Comparison of ENCODE assay signal across 20 cellular contexts in genomic region chr7:105530546-105530945, GRCh38. TPM values are rescaled to one million over a fixed set of nuclear protein-coding genes. Genes with fewer than 3 reads are reported as not detected.
DNase-seq lines count a peak whose midpoint lies in the region; ATAC-seq and TF ChIP-seq lines count a peak whose summit lies in the region.
"Had no signal": no experiment of that assay in that cellular context is flagged by ENCODE, and none has a peak within 500 bp of the region (broad histone marks: within the 10 kb centered on the region; RNA-seq: fewer than 3 reads in every experiment).

No MANE protein-coding gene starts in this region.

- H3K36me3 Mint-ChIP-seq in activated naive CD4-positive, alpha-beta T cell treated with anti-CD3 and anti-CD28 coated beads, Interleukin-2, amount 10 ng/mL, durations not matched to agents 7 days and 5 days = peaks cover 4% of the 10 kb centered on the region
- peaks cover 0 to 16% of the 10 kb centered on the region in 2 donors for H3K36me3 Mint-ChIP-seq in activated naive CD4-positive, alpha-beta T cell treated with anti-CD3 and anti-CD28 coated beads, Interleukin-2, amount 50 U/mL, for 72 hours
- no peaks in the 10 kb centered on the region for H3K36me3 Mint-ChIP-seq in T-cell
- H3K36me3 Mint-ChIP-seq in effector memory CD8-positive, alpha-beta T cell (ENCODE audit: insufficient read depth) = peaks cover 13% of the 10 kb centered on the region

- intact Hi-C loops in testis (cut with DNase I; ENCODE audit: low total_unique reads) = no loop called here

- H3K9me3 Mint-ChIP-seq in activated naive CD4-positive, alpha-beta T cell treated with anti-CD3 and anti-CD28 coated beads, Interleukin-2, amount 10 ng/mL, durations not matched to agents 7 days and 5 days = no peaks in the 10 kb centered on the region
- no peaks in the 10 kb centered on the region for H3K9me3 Mint-ChIP-seq in activated naive CD4-positive, alpha-beta T cell treated with anti-CD3 and anti-CD28 coated beads, Interleukin-2, amount 50 U/mL, for 72 hours
- H3K9me3 Mint-ChIP-seq in T-cell = no peaks in the 10 kb centered on the region
- no peaks in the 10 kb centered on the region for H3K9me3 Mint-ChIP-seq in effector memory CD8-positive, alpha-beta T cell

- H3K4me3 Mint-ChIP-seq in activated naive CD4-positive, alpha-beta T cell treated with anti-CD3 and anti-CD28 coated beads, Interleukin-2, amount 10 ng/mL, durations not matched to agents 7 days and 5 days = peak overlapping the region; percentile 44
- peak overlapping the region; percentile 39 to 43 (median 40) for H3K4me3 Mint-ChIP-seq in T-cell
- peak overlapping the region; percentile 36 to 84 for H3K4me3 Mint-ChIP-seq in effector memory CD8-positive, alpha-beta T cell

- no peak for TF ChIP-seq POLR2A in testis (IDR thresholded peaks at IDR 0.05)

- no peaks in the 10 kb centered on the region for H3K36me3 ChIP-seq in testis (ENCODE audit: low read depth, missing control alignments)

- no peak for ATAC-seq in activated naive CD4-positive, alpha-beta T cell treated with anti-CD3 and anti-CD28 coated beads, Interleukin-2, amount 50 U/mL, for 72 hours
- ATAC-seq in T-cell (replicated peaks in 1 of 4) = no peak
- no peak for ATAC-seq in effector memory CD8-positive, alpha-beta T cell (replicated peaks)
- no peak for ATAC-seq in GM18517 (IDR thresholded peaks at IDR 0.05; ENCODE audit: unreplicated experiment)
- ATAC-seq: body of pancreas, sciatic nerve had no signal

- H3K27ac ChIP-seq in testis = no peak overlapping the region
- H3K27ac ChIP-seq: body of pancreas, epithelial cell of prostate had no signal

- TF ChIP-seq CTCF in testis (IDR thresholded peaks at IDR 0.05) = no peak

- H3K27ac Mint-ChIP-seq in activated naive CD4-positive, alpha-beta T cell treated with anti-CD3 and anti-CD28 coated beads, Interleukin-2, amount 10 ng/mL, durations not matched to agents 7 days and 5 days = peak overlapping the region; percentile 7
- H3K27ac Mint-ChIP-seq in activated naive CD4-positive, alpha-beta T cell treated with anti-CD3 and anti-CD28 coated beads, Interleukin-2, amount 50 U/mL, for 72 hours = peak overlapping the region in 1 of 2 donors; percentile 29
- H3K27ac Mint-ChIP-seq in T-cell = peak overlapping the region; percentile 65 to 81
- H3K27ac Mint-ChIP-seq in effector memory CD8-positive, alpha-beta T cell = peak overlapping the region in 1 of 2 donors; percentile 86

- no peak for DNase-seq in activated naive CD4-positive, alpha-beta T cell treated with anti-CD3 and anti-CD28 coated beads, Interleukin-2, amount 10 ng/mL, durations not matched to agents 7 days and 5 days
- DNase-seq in activated naive CD4-positive, alpha-beta T cell treated with anti-CD3 and anti-CD28 coated beads, Interleukin-2, amount 50 U/mL, for 72 hours (ENCODE audit: low spot score in 2 of 2) = no peak
- DNase-seq in T-cell (no peak), testis (no peak), NCI-H2081 (lab: John Stamatoyannopoulos, UW) (no peak), GF-D8 (lab: John Stamatoyannopoulos, UW) (no peak)
- DNase-seq in effector memory CD8-positive, alpha-beta T cell = no peak
- DNase-seq: activated CD4-positive, CD25-positive, alpha-beta regulatory T cell treated with anti-CD3 and anti-CD28 coated beads, Interleukin-2, amount 50 U/mL, for 72 hours; body of pancreas; cortex of kidney; foreskin melanocyte; midbrain; MV-4-11; NCI-H1930; NCI-H446 treated with DMSO at 0.1 percent for 48 hours; occipital lobe; T-helper 9 cell had no signal

- no peaks in the 10 kb centered on the region for H3K9me3 ChIP-seq in testis
- H3K9me3 ChIP-seq: body of pancreas had no signal

- peak overlapping the region; percentile 11 to 12 for H3K4me3 ChIP-seq in testis
- H3K4me3 ChIP-seq: body of pancreas had no signal

- POLR2A ChIA-PET in T-cell (lab: Charles Lee) = no interaction called here

- peaks cover 36% of the 10 kb centered on the region for H3K4me1 Mint-ChIP-seq in activated naive CD4-positive, alpha-beta T cell treated with anti-CD3 and anti-CD28 coated beads, Interleukin-2, amount 10 ng/mL, durations not matched to agents 7 days and 5 days
- H3K4me1 Mint-ChIP-seq in T-cell = peaks cover 24 to 42% (median 30%) of the 10 kb centered on the region in 3 donors
- H3K4me1 Mint-ChIP-seq in effector memory CD8-positive, alpha-beta T cell (ENCODE audit: low read depth in 2 of 2) = peaks cover 18 to 19% of the 10 kb centered on the region in 2 donors

- H3K27me3 ChIP-seq in testis = no peaks in the 10 kb centered on the region
- H3K27me3 ChIP-seq: body of pancreas had no signal

- H3K27me3 Mint-ChIP-seq in activated naive CD4-positive, alpha-beta T cell treated with anti-CD3 and anti-CD28 coated beads, Interleukin-2, amount 10 ng/mL, durations not matched to agents 7 days and 5 days = no peaks in the 10 kb centered on the region
- no peaks in the 10 kb centered on the region for H3K27me3 Mint-ChIP-seq in T-cell
- H3K27me3 Mint-ChIP-seq in effector memory CD8-positive, alpha-beta T cell = no peaks in the 10 kb centered on the region

- 72 to 86% methylated on average over 20 of the region's 20 CpGs for WGBS in testis, 2 donors

- CTCF ChIA-PET in activated naive CD4-positive, alpha-beta T cell treated with anti-CD3 and anti-CD28 coated beads, Interleukin-2, amount 10 ng/mL, durations not matched to agents 7 days and 5 days (lab: Charles Lee) = no interaction called here
- CTCF ChIA-PET in T-cell (lab: Charles Lee) = interaction anchor here in 1 of 2 donors (1.1 kb wide), 1 partner anchor 26 kb away, joined by 3 read pairs; no protein-coding TSS in a partner anchor

- H3K4me1 ChIP-seq in testis = peaks cover 6% of the 10 kb centered on the region

RNA-seq across cellular contexts. Expression of gene RINT1, which starts 1.5 kb away (rescaled TPM):
- total RNA-seq in activated naive CD4-positive, alpha-beta T cell treated with anti-CD3 and anti-CD28 coated beads, Interleukin-2, amount 50 U/mL, for 72 hours = 10 to 100 TPM; 21.9 to 25.5 TPM
- 10 to 100 TPM; 22.5 to 30.4 (median 25.2) TPM for total RNA-seq in T-cell
- total RNA-seq in testis = 10 to 100 TPM; 17.0 to 29.4 TPM
- 21.1 TPM for polyA plus RNA-seq in testis (ENCODE audit: insufficient read depth, low read depth, low replicate concordance)

RNA-seq across cellular contexts. Expression of gene PUS7, which starts 8.5 kb away (rescaled TPM):
- 10 to 100 TPM in 1 of 2 donors, 1 to 10 TPM in 1; 8.0 to 32.3 TPM for total RNA-seq in activated naive CD4-positive, alpha-beta T cell treated with anti-CD3 and anti-CD28 coated beads, Interleukin-2, amount 50 U/mL, for 72 hours
- 10 to 100 TPM in 1 of 5 donors, 1 to 10 TPM in 4; 3.6 to 10.2 (median 5.7) TPM for total RNA-seq in T-cell
- 10 to 100 TPM; 10.6 to 18.0 TPM for total RNA-seq in testis
- 8.7 TPM for polyA plus RNA-seq in testis (ENCODE audit: insufficient read depth, low read depth, low replicate concordance)

RNA-seq across cellular contexts. Expression of gene EFCAB10, which starts 50.7 kb away (rescaled TPM):
- not detected for total RNA-seq in activated naive CD4-positive, alpha-beta T cell treated with anti-CD3 and anti-CD28 coated beads, Interleukin-2, amount 50 U/mL, for 72 hours
- total RNA-seq in T-cell (1 to 10 TPM in 2 of 5 donors, under 1 TPM in 3; 0.58 to 2.3 (median 0.72) TPM), testis (1 to 10 TPM; 6.9 to 9.8 TPM)
- polyA plus RNA-seq in testis (ENCODE audit: insufficient read depth, low read depth, low replicate concordance) = 50.9 TPM
- total RNA-seq: body of pancreas, sciatic nerve had no signal
